10 cellular contexts compared by ENCODE assay signal in the genomic region with DNA sequence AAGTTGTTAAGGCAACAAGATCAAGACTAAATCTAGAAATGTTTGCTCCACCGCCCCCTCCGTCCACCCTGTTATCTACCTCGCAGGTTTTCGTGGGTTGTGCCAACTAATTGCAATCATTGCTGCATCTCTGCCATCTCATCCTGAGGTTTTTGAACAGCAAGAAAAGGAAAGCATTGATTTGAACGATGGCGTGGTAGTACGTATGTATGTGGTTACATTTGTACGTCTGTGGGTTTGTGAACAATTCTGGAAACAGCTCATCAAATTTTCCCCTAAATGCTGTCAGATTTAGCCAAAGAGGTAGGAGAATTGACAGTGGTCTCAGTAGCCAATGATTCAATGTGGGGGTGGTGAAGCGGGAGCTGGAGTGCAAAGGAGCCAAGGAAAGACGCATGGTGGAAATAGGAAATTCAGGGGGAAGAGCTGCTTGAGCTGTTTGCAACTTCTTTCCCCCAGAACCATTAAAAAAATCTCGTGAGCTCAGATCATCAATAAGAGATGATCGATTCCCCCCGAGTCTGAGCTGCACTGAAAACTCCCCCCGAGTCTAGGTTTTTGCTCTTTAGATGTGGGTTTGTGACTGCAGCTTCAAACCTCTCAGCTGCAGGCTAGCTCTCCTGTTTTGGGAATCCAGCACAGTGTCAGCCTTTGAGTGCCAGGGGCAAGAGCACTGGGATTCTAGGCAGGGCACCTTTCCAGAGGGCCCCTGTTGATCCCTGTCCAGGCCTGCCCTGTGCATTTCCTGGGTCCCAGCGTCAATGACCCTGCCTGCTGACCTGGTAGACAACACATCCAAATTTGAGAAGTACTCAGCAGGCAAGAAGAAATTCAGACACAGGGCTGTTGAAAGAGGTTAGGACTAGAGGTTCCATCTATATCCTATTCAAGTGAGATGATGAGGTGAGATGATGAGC.
DNase-seq lines count a peak whose midpoint lies in the region; ATAC-seq and TF ChIP-seq lines count a peak whose summit lies in the region.
"Had no signal": no experiment of that assay in that cellular context is flagged by ENCODE, and none has a peak within 500 bp of the region (broad histone marks: within the 10 kb centered on the region; RNA-seq: fewer than 3 reads in every experiment).

No MANE protein-coding gene starts in this region.

- CTCF ChIA-PET in activated naive CD4-positive, alpha-beta T cell treated with anti-CD3 and anti-CD28 coated beads for 36 hours (lab: Charles Lee): interaction anchor here (0.6 to 1.0 kb wide), 4 partner anchors 11 to 32 kb away, joined by 3 to 4 read pairs (median 4); no protein-coding TSS in a partner anchor

- H3K27ac Mint-ChIP-seq in activated naive CD4-positive, alpha-beta T cell treated with anti-CD3 and anti-CD28 coated beads for 36 hours: peak overlapping the region; percentile 46
- H3K27ac Mint-ChIP-seq in mesothelial cell of epicardium: no peak overlapping the region
- H3K27ac Mint-ChIP-seq: memory B cell had no signal

- no peaks in the 10 kb centered on the region for H3K36me3 Mint-ChIP-seq in activated naive CD4-positive, alpha-beta T cell treated with anti-CD3 and anti-CD28 coated beads for 36 hours (ENCODE audit: low read depth)
- H3K36me3 Mint-ChIP-seq in mesothelial cell of epicardium: no peaks in the 10 kb centered on the region

- no peaks in the 10 kb centered on the region for H3K9me3 Mint-ChIP-seq in activated naive CD4-positive, alpha-beta T cell treated with anti-CD3 and anti-CD28 coated beads for 36 hours
- H3K9me3 Mint-ChIP-seq in mesothelial cell of epicardium: no peaks in the 10 kb centered on the region
- H3K9me3 Mint-ChIP-seq: memory B cell had no signal

- intact Hi-C loops in activated naive CD4-positive, alpha-beta T cell treated with anti-CD3 and anti-CD28 coated beads for 36 hours (cut with micrococcal nuclease): loop anchor here (1.0 to 5.0 kb wide), 6 partner anchors 31 to 1879 kb away; no protein-coding TSS in a partner anchor

- no peak overlapping the region for H3K4me3 Mint-ChIP-seq in activated naive CD4-positive, alpha-beta T cell treated with anti-CD3 and anti-CD28 coated beads for 36 hours
- H3K4me3 Mint-ChIP-seq in mesothelial cell of epicardium: no peak overlapping the region
- H3K4me3 Mint-ChIP-seq: memory B cell had no signal

- H3K4me1 Mint-ChIP-seq in activated naive CD4-positive, alpha-beta T cell treated with anti-CD3 and anti-CD28 coated beads for 36 hours (ENCODE audit: low read depth): peaks cover 23% of the 10 kb centered on the region
- no peaks in the 10 kb centered on the region for H3K4me1 Mint-ChIP-seq in mesothelial cell of epicardium

- peak; percentile 86 for DNase-seq in activated naive CD4-positive, alpha-beta T cell treated with anti-CD3 and anti-CD28 coated beads for 36 hours
- peak; percentile 31 for DNase-seq in stimulated activated CD8-positive, alpha-beta memory T cell treated with anti-CD3 and anti-CD28 coated beads, Interleukin-4, amount 100 ng/mL, for 24 hours (ENCODE audit: low read depth)
- DNase-seq in midbrain (lab: John Stamatoyannopoulos, UW) (no peak), mesothelial cell of epicardium (ENCODE audit: low spot score in 2 of 2, unreplicated experiment in 2 of 2) (no peak), COLO668 (lab: John Stamatoyannopoulos, UW; ENCODE audit: unreplicated experiment) (no peak)
- DNase-seq: NCI-H1105 treated with DMSO at 0.1 percent for 48 hours had no signal

- ATAC-seq in GM19035 (IDR thresholded peaks at IDR 0.05; ENCODE audit: unreplicated experiment) (peak; percentile 71), HG03378 (IDR thresholded peaks at IDR 0.05; ENCODE audit: unreplicated experiment) (peak; percentile 73), HG02678 (IDR thresholded peaks at IDR 0.05; ENCODE audit: unreplicated experiment) (no peak)

- H3K27me3 Mint-ChIP-seq in activated naive CD4-positive, alpha-beta T cell treated with anti-CD3 and anti-CD28 coated beads for 36 hours (ENCODE audit: low read depth): peaks cover 68% of the 10 kb centered on the region
- peaks cover 76% of the 10 kb centered on the region for H3K27me3 Mint-ChIP-seq in mesothelial cell of epicardium (ENCODE audit: low read depth)

- no peak for TF ChIP-seq CTCF in mesothelial cell of epicardium (IDR thresholded peaks at IDR 0.05; ENCODE audit: unreplicated experiment)

Comparison
In these comparisons a context has a peak if more than half of its experiments do, and no peak if none do; other contexts are left out.
1. DNase-seq: peak in activated naive CD4-positive, alpha-beta T cell treated with anti-CD3 and anti-CD28 coated beads for 36 hours (single experiment) and stimulated activated CD8-positive, alpha-beta memory T cell treated with anti-CD3 and anti-CD28 coated beads, Interleukin-4, amount 100 ng/mL, for 24 hours (single experiment); none in midbrain (single experiment), mesothelial cell of epicardium (0 of 2) and COLO668 (single experiment).